In the genomic region with DNA sequence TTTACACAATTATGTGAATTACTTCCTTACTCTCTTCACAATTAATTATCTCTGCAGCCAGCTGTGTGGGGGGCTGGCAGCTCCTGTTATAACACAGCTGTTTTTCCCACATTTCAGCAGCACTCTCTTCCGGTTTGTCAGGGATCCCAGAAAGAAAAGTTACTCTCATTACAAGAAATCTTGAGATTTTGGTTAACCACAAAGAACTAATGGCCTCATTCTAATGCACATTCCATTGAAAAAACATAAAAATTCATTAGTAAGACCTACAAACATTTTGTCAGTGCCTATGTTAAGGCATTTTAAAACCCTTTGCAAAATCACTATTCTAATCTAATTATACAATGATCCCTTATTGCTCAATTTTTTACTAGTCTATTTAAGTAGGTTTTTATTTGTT, we compare ENCODE assay signal across 15 cellular contexts.
DNase-seq lines count a peak whose midpoint lies in the region; TF ChIP-seq lines count a peak whose summit lies in the region.
"Had no signal": no experiment of that assay in that cellular context is flagged by ENCODE, and none has a peak within 500 bp of the region (broad histone marks: within the 10 kb centered on the region; RNA-seq: fewer than 3 reads in every experiment).

No MANE protein-coding gene starts in this region.

- DNase-seq in ELR (ENCODE audit: low read depth) (peak; percentile 63), epidermal melanocyte (ENCODE audit: insufficient read length, low spot score) (peak; percentile 68), retinal pigment epithelial cell (ENCODE audit: low read depth) (peak; percentile 58), NCI-H1048 (lab: John Stamatoyannopoulos, UW) (no peak)
- no peak for DNase-seq in activated CD8-positive, alpha-beta memory T cell treated with anti-CD3 and anti-CD28 coated beads for 24 hours
- DNase-seq in stimulated activated CD4-positive, alpha-beta T cell treated with anti-CD3 and anti-CD28 coated beads, Interleukin-4, amount 100 ng/mL, for 1 hour = no peak
- DNase-seq: activated CD8-positive, alpha-beta memory T cell treated with anti-CD3 and anti-CD28 coated beads, Interleukin-2, amount 50 U/mL, for 48 hours; CD8-positive, alpha-beta T cell; dermis blood vessel endothelial cell; psoas muscle; stimulated activated CD4-positive, alpha-beta T cell treated with anti-CD3 and anti-CD28 coated beads, Interleukin-4, amount 100 ng/mL, for 24 hours; stimulated activated naive CD4-positive, alpha-beta T cell had no signal

- TF ChIP-seq CTCF in retinal pigment epithelial cell (conservative IDR thresholded peaks at IDR 0.05; ENCODE audit: low read depth, low read length) = no peak

- H3K4me3 ChIP-seq in retinal pigment epithelial cell (ENCODE audit: low read length) = no peak overlapping the region
- H3K4me3 ChIP-seq: HAP-1, mucosa of descending colon, psoas muscle had no signal

TF ChIP-seq in PFSK-1, 5 proteins besides CTCF, POLR2A, EP300 and RAD21:
- TF ChIP-seq TAF1 (IDR thresholded peaks at IDR 0.05; ENCODE audit: borderline replicate concordance, insufficient read depth, low read length) (no peak), POLR2AphosphoS5 (IDR thresholded peaks at IDR 0.05; ENCODE audit: low read depth, low read length) (0 out of 2 replicates have a peak, but pooled peaks have one; percentile 23), FOXP2 (optimal IDR thresholded peaks at IDR 0.05; ENCODE audit: borderline replicate concordance, extremely low read depth, extremely low read length, insufficient read depth) (no peak)

Comparison
In these comparisons a context has a peak if more than half of its experiments do, and no peak if none do; other contexts are left out.
1. DNase-seq: peak in ELR (single experiment), epidermal melanocyte (single experiment) and retinal pigment epithelial cell (single experiment); none in NCI-H1048 (single experiment), activated CD8-positive, alpha-beta memory T cell treated with anti-CD3 and anti-CD28 coated beads for 24 hours (single experiment) and stimulated activated CD4-positive, alpha-beta T cell treated with anti-CD3 and anti-CD28 coated beads, Interleukin-4, amount 100 ng/mL, for 1 hour (single experiment).